Comparison of ENCODE assay signal across 12 cellular contexts in the genomic region with DNA sequence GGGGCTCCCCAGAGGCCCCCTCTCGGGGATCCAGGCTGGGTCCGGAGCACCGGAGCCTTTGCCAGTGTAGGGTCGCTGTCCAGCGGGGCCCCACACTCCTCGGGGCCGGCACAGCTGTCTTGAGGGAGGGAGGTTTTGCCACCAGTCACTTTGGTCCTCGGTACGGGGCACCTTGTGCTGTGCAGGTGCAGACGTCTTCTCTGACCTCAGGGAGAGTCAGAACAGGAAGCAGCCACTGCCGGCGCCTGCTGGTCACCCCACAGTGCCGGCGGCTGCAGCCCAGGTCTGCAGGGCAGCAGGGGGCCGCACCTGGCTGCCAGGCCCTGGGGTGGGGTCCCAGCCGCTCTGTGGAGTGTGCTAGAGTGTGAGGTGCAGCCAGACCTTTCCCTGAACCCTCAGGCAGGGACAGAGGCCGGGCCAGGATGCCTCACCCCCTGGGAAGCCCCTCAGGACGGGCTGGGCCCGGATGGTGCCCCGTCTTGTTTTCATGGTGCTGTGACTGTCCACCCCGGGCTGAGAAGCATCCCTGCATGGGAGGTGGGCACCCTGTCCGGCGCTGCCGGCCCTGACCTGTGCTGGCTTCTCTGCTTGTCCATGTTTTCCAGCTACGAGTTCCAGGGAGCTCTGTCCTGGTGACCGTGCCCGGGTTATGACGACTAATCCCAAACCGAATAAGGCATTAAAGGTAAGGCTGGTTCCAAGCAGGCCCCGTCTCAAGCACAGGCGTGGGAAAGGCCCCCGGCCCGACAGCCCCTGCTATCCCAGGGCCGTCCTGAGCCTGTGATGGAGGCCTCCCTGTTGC. TPM values are rescaled to one million over a fixed set of nuclear protein-coding genes. Genes with fewer than 3 reads are reported as not detected.
DNase-seq lines count a peak whose midpoint lies in the region; ATAC-seq, FAIRE-seq and TF ChIP-seq lines count a peak whose summit lies in the region.
"Had no signal": no experiment of that assay in that cellular context is flagged by ENCODE, and none has a peak within 500 bp of the region (broad histone marks: within the 10 kb centered on the region; RNA-seq: fewer than 3 reads in every experiment).

No MANE protein-coding gene starts in this region.

- peak overlapping the region in 1 of 3 donors; percentile 16 for H3K4me3 ChIP-seq in right lobe of liver
- no peak overlapping the region for H3K4me3 ChIP-seq in HepG2 (replicated peaks in 1 of 3; ENCODE audit: insufficient read depth in 1 of 3, low read depth in 2 of 3, low read length in 3 of 3)
- peak overlapping the region; percentile 64 for H3K4me3 ChIP-seq in fibroblast of the aortic adventitia (ENCODE audit: low read depth, low read length)
- H3K4me3 ChIP-seq in pancreas = peak overlapping the region in 2 of 4 donors; percentile 44 to 45
- H3K4me3 ChIP-seq: HAP-1 had no signal

- ATAC-seq in right lobe of liver = no peak
- no peak for ATAC-seq in HepG2
- ATAC-seq in pancreas = no peak
- ATAC-seq in HG03565 (IDR thresholded peaks at IDR 0.05; ENCODE audit: unreplicated experiment) = no peak
- no peak for ATAC-seq in GM21737 (IDR thresholded peaks at IDR 0.05; ENCODE audit: unreplicated experiment)

- FAIRE-seq in HepG2 (lab: Jason Lieb, UNC) (no peak), pancreas (lab: Jason Lieb, UNC) (no peak)

- H3K4me1 ChIP-seq in right lobe of liver (peaks cover 0 to 17% (median 7%) of the 10 kb centered on the region in 4 donors), HepG2 (ENCODE audit: insufficient read depth, low read length) (peaks cover 37% of the 10 kb centered on the region), pancreas (peaks cover 21 to 41% (median 29%) of the 10 kb centered on the region in 3 donors)

- no peak for TF ChIP-seq RAD21 in HepG2 (CRISPR knock-in tag; IDR thresholded peaks at IDR 0.05)

- no TSS peak for BruUV-seq in HepG2 (replicated peaks; lab: Mats Ljungman, UMichigan)

- H3K27ac ChIP-seq in right lobe of liver = peak overlapping the region; percentile 60 to 93 (median 67)
- H3K27ac ChIP-seq in HepG2 (ENCODE audit: extremely low read length, insufficient read depth, low read length) = no peak overlapping the region
- peak overlapping the region; percentile 90 to 98 (median 96) for H3K27ac ChIP-seq in pancreas

- POLR2A ChIA-PET in HepG2 (lab: Yijun Ruan, JAX) = no interaction called here

- in situ Hi-C loops in HepG2 (cut with HindIII; ENCODE audit: extremely low pct_ligation_motif_present, low pct_unique_long_range_greater_than_20kb) = no loop called here

- CTCF ChIA-PET in HepG2 (lab: Yijun Ruan, JAX; ENCODE audit: low intra/inter-chr PET ratio, low total read pairs) = no interaction called here

- TF ChIP-seq POLR2A in right lobe of liver (IDR thresholded peaks at IDR 0.05) (no peak), HepG2 (IDR thresholded peaks at IDR 0.05; ENCODE audit: insufficient read depth in 1 of 2, low read depth in 2 of 2, low read length in 2 of 2) (no peak)

- H3K9ac ChIP-seq in HepG2 (ENCODE audit: insufficient read depth, low read depth, low read length) = no peak overlapping the region

- H3K36me3 ChIP-seq in right lobe of liver = peaks cover 0 to 10% (median 8%) of the 10 kb centered on the region in 4 donors
- H3K36me3 ChIP-seq in HepG2 (replicated peaks in 1 of 2; ENCODE audit: control insufficient read depth in 1 of 2, insufficient read depth in 2 of 2, low read length in 2 of 2) = peaks cover 15 to 29% of the 10 kb centered on the region in 2 experiments; a peak in 4 of 5 replicates
- H3K36me3 ChIP-seq in pancreas = peaks cover 8 to 39% (median 17%) of the 10 kb centered on the region in 3 donors

- no peak overlapping the region for H3K4me2 ChIP-seq in HepG2 (ENCODE audit: low read depth, low read length)

- no peaks in the 10 kb centered on the region for H3K9me3 ChIP-seq in right lobe of liver
- no peaks in the 10 kb centered on the region for H3K9me3 ChIP-seq in HepG2 (ENCODE audit: low read length)
- no peaks in the 10 kb centered on the region for H3K9me3 ChIP-seq in pancreas
- H3K9me3 ChIP-seq: HAP-1 had no signal

- H3K27me3 ChIP-seq in right lobe of liver (no peaks in the 10 kb centered on the region), HepG2 (ENCODE audit: control insufficient read depth in 1 of 2, insufficient read depth in 2 of 2, low read length in 2 of 2) (no peaks in the 10 kb centered on the region), pancreas (no peaks in the 10 kb centered on the region)

- no peak for TF ChIP-seq EP300 in HepG2 (IDR thresholded peaks at IDR 0.05; ENCODE audit: low read depth in 2 of 2, low read length in 2 of 2)
- no peak for TF ChIP-seq EP300 in HepG2 (CRISPR knock-in tag; IDR thresholded peaks at IDR 0.05; ENCODE audit: borderline replicate concordance)

- TF ChIP-seq CTCF in right lobe of liver (IDR thresholded peaks at IDR 0.05) (no peak), HepG2 (CRISPR knock-in tag; IDR thresholded peaks at IDR 0.05) (no peak), fibroblast of the aortic adventitia (IDR thresholded peaks at IDR 0.05; ENCODE audit: insufficient read depth, low read length) (no peak), pancreas (IDR thresholded peaks at IDR 0.05) (no peak)

- WGBS in right lobe of liver (ENCODE audit: insufficient coverage, low coverage, low lambda C conversion rate, missing lambda C conversion rate) = 76% methylated on average over 3 of the region's 34 CpGs
- 96% methylated on average over 18 of the region's 34 CpGs for WGBS in HepG2 (ENCODE audit: low lambda C conversion rate)
- WGBS in pancreas, 2 donors = 71 to 78% methylated on average over 30 to 34 of the region's 34 CpGs

- DNase-seq in right lobe of liver (peak in 1 of 3 donors; percentile 50), HepG2 (ENCODE audit: low spot score) (no peak), fibroblast of the aortic adventitia (ENCODE audit: low read depth) (no peak), pancreas (peak in 5 of 6 donors; percentile 17 to 81 (median 61)), HCEC 1CT (no peak), nucleus accumbens (lab: John Stamatoyannopoulos, UW) (no peak)
- DNase-seq: activated T-cell treated with anti-CD3 and anti-CD28 coated beads, Interleukin-2, amount 50 U/mL, for 24 hours; GF-D8; NCI-H1092 had no signal

- H2AFZ ChIP-seq in HepG2 (ENCODE audit: low read length) = no peak overlapping the region

- intact Hi-C loops in right lobe of liver (cut with DNase I) (no loop called here), HepG2 (cut with micrococcal nuclease; ENCODE audit: unreplicated experiment) (no loop called here), pancreas (cut with DNase I) (no loop called here)

- H4K20me1 ChIP-seq in HepG2 (ENCODE audit: insufficient read depth, low read length) = peaks cover 5% of the 10 kb centered on the region; the same call in 1 of the 2 replicates

- peaks cover 35% of the 10 kb centered on the region for H3K79me2 ChIP-seq in HepG2 (ENCODE audit: insufficient read depth, low read length)

RNA-seq across cellular contexts. Expression of gene MAFK, which starts 8.2 kb away (rescaled TPM):
- total RNA-seq in right lobe of liver (10 to 100 TPM in 4 of 6 experiments, 1 to 10 TPM in 2; 6.9 to 29.7 (median 13.1) TPM), HepG2 (2016; rRNA removed; fragmentation: Illumina TruSeq; extraction: Trizol) (9.2 and 10.4 TPM in 2 replicates), fibroblast of the aortic adventitia (ENCODE audit: low replicate concordance) (5.3 and 12.7 TPM in 2 replicates), pancreas (10 to 100 TPM; 21.1 to 43.2 (median 23.4) TPM)
- total RNA-seq in HepG2 (2016; cell fraction: cytosol; rRNA removed; fragmentation: Illumina TruSeq; extraction: Trizol; ENCODE audit: low read depth) = 1.4 and 1.5 TPM in 2 replicates
- total RNA-seq in HepG2 (2016; cell fraction: insoluble cytoplasmic fraction; rRNA removed; fragmentation: Illumina TruSeq; extraction: Trizol) = 8.1 and 11.1 TPM in 2 replicates
- 4.0 and 4.6 TPM in 2 replicates for total RNA-seq in HepG2 (2016; cell fraction: membrane; rRNA removed; fragmentation: Illumina TruSeq; extraction: Trizol)
- total RNA-seq in HepG2 (2016; cell fraction: nucleus; rRNA removed; fragmentation: Illumina TruSeq; extraction: Trizol) = 6.5 TPM in 2 replicates
- polyA plus RNA-seq in HepG2 (2011; rRNA removed) (7.3 and 13.8 TPM in 2 replicates), pancreas (10 to 100 TPM; 42.6 to 71.2 TPM)
- polyA plus RNA-seq in HepG2 (2011; cell fraction: cytosol; rRNA removed) = 6.2 and 7.3 TPM in 2 replicates
- polyA plus RNA-seq in HepG2 (2011; cell fraction: nucleus; rRNA removed) = 63.2 and 72.7 TPM in 2 replicates
- 15.2 and 31.6 TPM in 2 replicates for polyA plus RNA-seq in HepG2 (2012)
- polyA plus RNA-seq in HepG2 (2016; cell fraction: cytosol; fragmentation: Illumina TruSeq; extraction: Trizol; ENCODE audit: low read depth) = 0.54 and 0.61 TPM in 2 replicates
- polyA plus RNA-seq in HepG2 (2016; cell fraction: insoluble cytoplasmic fraction; fragmentation: Illumina TruSeq; extraction: Trizol; ENCODE audit: low read depth) = 6.5 and 8.2 TPM in 2 replicates
- 1.9 TPM in 2 replicates for polyA plus RNA-seq in HepG2 (2016; cell fraction: membrane; fragmentation: Illumina TruSeq; extraction: Trizol; ENCODE audit: low read depth)
- polyA plus RNA-seq in HepG2 (2016; cell fraction: nucleus; fragmentation: Illumina TruSeq; extraction: Trizol; ENCODE audit: insufficient read depth, low read depth) = 19.6 and 20.9 TPM in 2 replicates
- polyA minus RNA-seq in HepG2 (2011; rRNA and poly(A)+ RNA removed; ENCODE audit: low replicate concordance) = 11.1 and 17.4 TPM in 2 replicates
- polyA minus RNA-seq in HepG2 (2011; cell fraction: cytosol; rRNA and poly(A)+ RNA removed) = 12.7 and 12.8 TPM in 2 replicates
- 10.8 and 12.7 TPM in 2 replicates for polyA minus RNA-seq in HepG2 (2011; cell fraction: nucleus; rRNA and poly(A)+ RNA removed)

RNA-seq across cellular contexts. Expression of gene TMEM184A, which starts 17.3 kb away (rescaled TPM):
- 10 to 100 TPM; 15.1 to 32.8 (median 26.7) TPM for total RNA-seq in right lobe of liver
- 3.1 and 9.5 TPM in 2 replicates for total RNA-seq in HepG2 (2016; rRNA removed; fragmentation: Illumina TruSeq; extraction: Trizol)
- total RNA-seq in HepG2 (2016; cell fraction: cytosol; rRNA removed; fragmentation: Illumina TruSeq; extraction: Trizol; ENCODE audit: low read depth) = 4.3 and 4.6 TPM in 2 replicates
- total RNA-seq in HepG2 (2016; cell fraction: insoluble cytoplasmic fraction; rRNA removed; fragmentation: Illumina TruSeq; extraction: Trizol) = 3.8 and 10.6 TPM in 2 replicates
- total RNA-seq in HepG2 (2016; cell fraction: membrane; rRNA removed; fragmentation: Illumina TruSeq; extraction: Trizol) = 5.7 and 6.3 TPM in 2 replicates
- total RNA-seq in HepG2 (2016; cell fraction: nucleus; rRNA removed; fragmentation: Illumina TruSeq; extraction: Trizol) = 11.4 and 11.7 TPM in 2 replicates
- 20.4 and 33.1 TPM in 2 replicates for polyA plus RNA-seq in HepG2 (2011; rRNA removed)
- 9.9 and 13.2 TPM in 2 replicates for polyA plus RNA-seq in HepG2 (2011; cell fraction: cytosol; rRNA removed)
- 144 and 175 TPM in 2 replicates for polyA plus RNA-seq in HepG2 (2011; cell fraction: nucleus; rRNA removed)
- 8.4 and 10.9 TPM in 2 replicates for polyA plus RNA-seq in HepG2 (2012)
- polyA plus RNA-seq in HepG2 (2016; cell fraction: cytosol; fragmentation: Illumina TruSeq; extraction: Trizol; ENCODE audit: low read depth) = 3.6 and 4.0 TPM in 2 replicates
- 4.3 and 5.0 TPM in 2 replicates for polyA plus RNA-seq in HepG2 (2016; cell fraction: insoluble cytoplasmic fraction; fragmentation: Illumina TruSeq; extraction: Trizol; ENCODE audit: low read depth)
- 4.3 and 5.3 TPM in 2 replicates for polyA plus RNA-seq in HepG2 (2016; cell fraction: membrane; fragmentation: Illumina TruSeq; extraction: Trizol; ENCODE audit: low read depth)
- polyA plus RNA-seq in HepG2 (2016; cell fraction: nucleus; fragmentation: Illumina TruSeq; extraction: Trizol; ENCODE audit: insufficient read depth, low read depth) = 25.4 and 29.2 TPM in 2 replicates
- polyA minus RNA-seq in HepG2 (2011; rRNA and poly(A)+ RNA removed; ENCODE audit: low replicate concordance) = 70.5 and 85.2 TPM in 2 replicates
- polyA minus RNA-seq in HepG2 (2011; cell fraction: cytosol; rRNA and poly(A)+ RNA removed) = 6.3 and 12.4 TPM in 2 replicates
- 27.6 and 31.7 TPM in 2 replicates for polyA minus RNA-seq in HepG2 (2011; cell fraction: nucleus; rRNA and poly(A)+ RNA removed)
- not detected in 2 replicates for total RNA-seq in fibroblast of the aortic adventitia (ENCODE audit: low replicate concordance)
- 10 to 100 TPM; 15.2 to 27.5 (median 21.3) TPM for total RNA-seq in pancreas
- 10 to 100 TPM; 29.0 to 58.9 TPM for polyA plus RNA-seq in pancreas

RNA-seq across cellular contexts. Expression of gene PSMG3, which starts 31.1 kb away (rescaled TPM):
- total RNA-seq in right lobe of liver (10 to 100 TPM in 2 of 6 experiments, 1 to 10 TPM in 4; 7.6 to 28.1 (median 9.2) TPM), HepG2 (2016; rRNA removed; fragmentation: Illumina TruSeq; extraction: Trizol) (46.7 and 48.4 TPM in 2 replicates), fibroblast of the aortic adventitia (ENCODE audit: low replicate concordance) (6.6 and 20.5 TPM in 2 replicates), pancreas (10 to 100 TPM in 4 of 6 donors, 1 to 10 TPM in 2; 6.7 to 12.0 (median 11.0) TPM)
- 83.1 and 98.2 TPM in 2 replicates for total RNA-seq in HepG2 (2016; cell fraction: cytosol; rRNA removed; fragmentation: Illumina TruSeq; extraction: Trizol; ENCODE audit: low read depth)
- 50.6 and 51.2 TPM in 2 replicates for total RNA-seq in HepG2 (2016; cell fraction: insoluble cytoplasmic fraction; rRNA removed; fragmentation: Illumina TruSeq; extraction: Trizol)
- 102 and 118 TPM in 2 replicates for total RNA-seq in HepG2 (2016; cell fraction: membrane; rRNA removed; fragmentation: Illumina TruSeq; extraction: Trizol)
- total RNA-seq in HepG2 (2016; cell fraction: nucleus; rRNA removed; fragmentation: Illumina TruSeq; extraction: Trizol) = 24.1 and 28.4 TPM in 2 replicates
- polyA plus RNA-seq in HepG2 (2011; rRNA removed) (29.3 and 29.6 TPM in 2 replicates), pancreas (10 to 100 TPM; 45.6 to 46.1 TPM)
- polyA plus RNA-seq in HepG2 (2011; cell fraction: cytosol; rRNA removed) = 36.1 and 44.9 TPM in 2 replicates
- polyA plus RNA-seq in HepG2 (2011; cell fraction: nucleus; rRNA removed) = 29.2 and 39.8 TPM in 2 replicates
- 15.8 and 28.3 TPM in 2 replicates for polyA plus RNA-seq in HepG2 (2012)
- polyA plus RNA-seq in HepG2 (2016; cell fraction: cytosol; fragmentation: Illumina TruSeq; extraction: Trizol; ENCODE audit: low read depth) = 72.7 and 106 TPM in 2 replicates
- 49.5 and 55.3 TPM in 2 replicates for polyA plus RNA-seq in HepG2 (2016; cell fraction: insoluble cytoplasmic fraction; fragmentation: Illumina TruSeq; extraction: Trizol; ENCODE audit: low read depth)
- 82.6 and 104 TPM in 2 replicates for polyA plus RNA-seq in HepG2 (2016; cell fraction: membrane; fragmentation: Illumina TruSeq; extraction: Trizol; ENCODE audit: low read depth)
- polyA plus RNA-seq in HepG2 (2016; cell fraction: nucleus; fragmentation: Illumina TruSeq; extraction: Trizol; ENCODE audit: insufficient read depth, low read depth) = 48.5 and 51.1 TPM in 2 replicates
- 17.7 and 43.7 TPM in 2 replicates for polyA minus RNA-seq in HepG2 (2011; rRNA and poly(A)+ RNA removed; ENCODE audit: low replicate concordance)
- polyA minus RNA-seq in HepG2 (2011; cell fraction: cytosol; rRNA and poly(A)+ RNA removed) = 8.9 and 9.7 TPM in 2 replicates
- 4.7 and 6.2 TPM in 2 replicates for polyA minus RNA-seq in HepG2 (2011; cell fraction: nucleus; rRNA and poly(A)+ RNA removed)

RNA-seq across cellular contexts. Expression of gene INTS1, which starts 34.6 kb away (rescaled TPM):
- total RNA-seq in right lobe of liver (10 to 100 TPM; 30.1 to 49.6 (median 41.2) TPM), HepG2 (2016; rRNA removed; fragmentation: Illumina TruSeq; extraction: Trizol) (17.3 and 29.0 TPM in 2 replicates), fibroblast of the aortic adventitia (ENCODE audit: low replicate concordance) (44.2 and 53.1 TPM in 2 replicates), pancreas (10 to 100 TPM; 45.0 to 73.2 (median 58.3) TPM)
- 5.1 and 5.5 TPM in 2 replicates for total RNA-seq in HepG2 (2016; cell fraction: cytosol; rRNA removed; fragmentation: Illumina TruSeq; extraction: Trizol; ENCODE audit: low read depth)
- 10.4 and 29.7 TPM in 2 replicates for total RNA-seq in HepG2 (2016; cell fraction: insoluble cytoplasmic fraction; rRNA removed; fragmentation: Illumina TruSeq; extraction: Trizol)
- total RNA-seq in HepG2 (2016; cell fraction: membrane; rRNA removed; fragmentation: Illumina TruSeq; extraction: Trizol) = 7.6 and 9.1 TPM in 2 replicates
- total RNA-seq in HepG2 (2016; cell fraction: nucleus; rRNA removed; fragmentation: Illumina TruSeq; extraction: Trizol) = 41.5 and 48.7 TPM in 2 replicates
- polyA plus RNA-seq in HepG2 (2011; rRNA removed) (13.7 and 18.2 TPM in 2 replicates), pancreas (100 to 1,000 TPM in 1 of 2 donors, 10 to 100 TPM in 1; 92.7 to 166 TPM)
- 13.7 and 18.1 TPM in 2 replicates for polyA plus RNA-seq in HepG2 (2011; cell fraction: cytosol; rRNA removed)
- polyA plus RNA-seq in HepG2 (2011; cell fraction: nucleus; rRNA removed) = 167 and 254 TPM in 2 replicates
- 20.5 and 22.5 TPM in 2 replicates for polyA plus RNA-seq in HepG2 (2012)
- 3.9 and 4.3 TPM in 2 replicates for polyA plus RNA-seq in HepG2 (2016; cell fraction: cytosol; fragmentation: Illumina TruSeq; extraction: Trizol; ENCODE audit: low read depth)
- polyA plus RNA-seq in HepG2 (2016; cell fraction: insoluble cytoplasmic fraction; fragmentation: Illumina TruSeq; extraction: Trizol; ENCODE audit: low read depth) = 11.9 and 26.2 TPM in 2 replicates
- 6.0 and 6.1 TPM in 2 replicates for polyA plus RNA-seq in HepG2 (2016; cell fraction: membrane; fragmentation: Illumina TruSeq; extraction: Trizol; ENCODE audit: low read depth)
- 118 and 123 TPM in 2 replicates for polyA plus RNA-seq in HepG2 (2016; cell fraction: nucleus; fragmentation: Illumina TruSeq; extraction: Trizol; ENCODE audit: insufficient read depth, low read depth)
- 33.5 and 55.8 TPM in 2 replicates for polyA minus RNA-seq in HepG2 (2011; rRNA and poly(A)+ RNA removed; ENCODE audit: low replicate concordance)
- 18.4 and 23.7 TPM in 2 replicates for polyA minus RNA-seq in HepG2 (2011; cell fraction: cytosol; rRNA and poly(A)+ RNA removed)
- 25.5 and 29.1 TPM in 2 replicates for polyA minus RNA-seq in HepG2 (2011; cell fraction: nucleus; rRNA and poly(A)+ RNA removed)

Comparison
In these comparisons a context has a peak if more than half of its experiments do, and no peak if none do; other contexts are left out.
1. DNase-seq: peak in pancreas (5 of 6); none in HepG2 (single experiment), fibroblast of the aortic adventitia (single experiment), HCEC 1CT (single experiment) and nucleus accumbens (0 of 56).